Comparison of ENCODE assay signal across 13 cellular contexts in genomic region chr17:74119960-74120359, GRCh38.
A peak's percentile ranks its signal among the peaks of the same experiment; 100 is the strongest.
DNase-seq lines count a peak whose midpoint lies in the region; TF ChIP-seq lines count a peak whose summit lies in the region.
"Had no signal": no experiment of that assay in that cellular context is flagged by ENCODE, and none has a peak within 500 bp of the region (broad histone marks: within the 10 kb centered on the region; RNA-seq: fewer than 3 reads in every experiment).

No MANE protein-coding gene starts in this region.

- H3K27ac ChIP-seq in left ventricle myocardium inferior (replicated peaks), result no peak overlapping the region

- H3K4me1 ChIP-seq in left ventricle myocardium inferior, result no peaks in the 10 kb centered on the region

- H3K4me1 Mint-ChIP-seq in activated T-helper 1 cell treated with anti-CD3 and anti-CD28 coated beads, Interleukin-12 subunit alpha, Interleukin-12 subunit beta, Interleukin-2, Interleukin-4 antibody, amounts not matched to agents 30 ng/mL and 10 ng/mL and 1 ng/mL, durations not matched to agents 14 hours and 24 hours and 36 hours (ENCODE audit: low read depth), result no peaks in the 10 kb centered on the region

- no peaks in the 10 kb centered on the region for H3K9me3 Mint-ChIP-seq in activated T-helper 1 cell treated with anti-CD3 and anti-CD28 coated beads, Interleukin-12 subunit alpha, Interleukin-12 subunit beta, Interleukin-2, Interleukin-4 antibody, amounts not matched to agents 30 ng/mL and 10 ng/mL and 1 ng/mL, durations not matched to agents 14 hours and 24 hours and 36 hours
- H3K9me3 Mint-ChIP-seq: CD8-positive, alpha-beta T cell had no signal

- H3K27ac Mint-ChIP-seq in activated T-helper 1 cell treated with anti-CD3 and anti-CD28 coated beads, Interleukin-12 subunit alpha, Interleukin-12 subunit beta, Interleukin-2, Interleukin-4 antibody, amounts not matched to agents 30 ng/mL and 10 ng/mL and 1 ng/mL, durations not matched to agents 14 hours and 24 hours and 36 hours, result no peak overlapping the region
- H3K27ac Mint-ChIP-seq: CD8-positive, alpha-beta T cell had no signal

- no peak overlapping the region for H3K4me3 ChIP-seq in left ventricle myocardium inferior

- no peaks in the 10 kb centered on the region for H3K36me3 Mint-ChIP-seq in activated T-helper 1 cell treated with anti-CD3 and anti-CD28 coated beads, Interleukin-12 subunit alpha, Interleukin-12 subunit beta, Interleukin-2, Interleukin-4 antibody, amounts not matched to agents 30 ng/mL and 10 ng/mL and 1 ng/mL, durations not matched to agents 14 hours and 24 hours and 36 hours (ENCODE audit: low read depth)
- H3K36me3 Mint-ChIP-seq: CD8-positive, alpha-beta T cell had no signal

- no peaks in the 10 kb centered on the region for H3K36me3 ChIP-seq in left ventricle myocardium inferior

- no peak for TF ChIP-seq CTCF in left ventricle myocardium inferior (IDR thresholded peaks at IDR 0.05; ENCODE audit: borderline replicate concordance)

- no peak overlapping the region for H3K4me3 Mint-ChIP-seq in activated T-helper 1 cell treated with anti-CD3 and anti-CD28 coated beads, Interleukin-12 subunit alpha, Interleukin-12 subunit beta, Interleukin-2, Interleukin-4 antibody, amounts not matched to agents 30 ng/mL and 10 ng/mL and 1 ng/mL, durations not matched to agents 14 hours and 24 hours and 36 hours
- H3K4me3 Mint-ChIP-seq: CD8-positive, alpha-beta T cell had no signal

- H3K27me3 ChIP-seq in left ventricle myocardium inferior (ENCODE audit: low read depth), result peaks cover 90% of the 10 kb centered on the region

- intact Hi-C loops in posterior vena cava (cut with DNase I), result no loop called here
- intact Hi-C loops in activated T-helper 1 cell treated with anti-CD3 and anti-CD28 coated beads, Interleukin-12 subunit alpha, Interleukin-12 subunit beta, Interleukin-2, Interleukin-4 antibody, amounts not matched to agents 30 ng/mL and 10 ng/mL and 1 ng/mL, durations not matched to agents 14 hours and 24 hours and 36 hours (cut with micrococcal nuclease), result no loop called here
- intact Hi-C loops in left ventricle myocardium inferior (cut with micrococcal nuclease), result no loop called here

- peaks cover 6% of the 10 kb centered on the region for H3K9me3 ChIP-seq in left ventricle myocardium inferior (replicated peaks)

- DNase-seq in DMS 273 treated with DMSO at 0.1 percent for 48 hours (lab: John Stamatoyannopoulos, UW) (peak; percentile 75), NCI-H1694 (lab: John Stamatoyannopoulos, UW) (peak; percentile 89), SHP77 (lab: John Stamatoyannopoulos, UW) (peak; percentile 72 to 86), posterior vena cava (ENCODE audit: low spot score) (peak; percentile 62), left ventricle myocardium inferior (no peak), SIG-M5 treated with dmso at 0.1 percent for 504 hours (lab: John Stamatoyannopoulos, UW; ENCODE audit: unreplicated experiment) (no peak)
- no peak for DNase-seq in activated T-helper 1 cell treated with anti-CD3 and anti-CD28 coated beads, Interleukin-12 subunit alpha, Interleukin-12 subunit beta, Interleukin-2, Interleukin-4 antibody, amounts not matched to agents 30 ng/mL and 10 ng/mL and 1 ng/mL, durations not matched to agents 14 hours and 24 hours and 36 hours (ENCODE audit: low spot score)
- DNase-seq: CD8-positive, alpha-beta T cell; EL; KG1; NCI-H1048; NCI-H187; Right ventricle myocardium superior had no signal

- H3K27me3 Mint-ChIP-seq in activated T-helper 1 cell treated with anti-CD3 and anti-CD28 coated beads, Interleukin-12 subunit alpha, Interleukin-12 subunit beta, Interleukin-2, Interleukin-4 antibody, amounts not matched to agents 30 ng/mL and 10 ng/mL and 1 ng/mL, durations not matched to agents 14 hours and 24 hours and 36 hours (ENCODE audit: insufficient read depth), result peaks cover 8% of the 10 kb centered on the region

Comparison
In these comparisons a context has a peak if more than half of its experiments do, and no peak if none do; other contexts are left out.
1. DNase-seq: peak in DMS 273 treated with DMSO at 0.1 percent for 48 hours (single experiment), NCI-H1694 (single experiment), SHP77 (2 of 2) and posterior vena cava (single experiment); none in activated T-helper 1 cell treated with anti-CD3 and anti-CD28 coated beads, Interleukin-12 subunit alpha, Interleukin-12 subunit beta, Interleukin-2, Interleukin-4 antibody, amounts not matched to agents 30 ng/mL and 10 ng/mL and 1 ng/mL, durations not matched to agents 14 hours and 24 hours and 36 hours (single experiment), left ventricle myocardium inferior (single experiment) and SIG-M5 treated with dmso at 0.1 percent for 504 hours (single experiment).